ENCODE assay signal across 1 cellular context in the genomic region with DNA sequence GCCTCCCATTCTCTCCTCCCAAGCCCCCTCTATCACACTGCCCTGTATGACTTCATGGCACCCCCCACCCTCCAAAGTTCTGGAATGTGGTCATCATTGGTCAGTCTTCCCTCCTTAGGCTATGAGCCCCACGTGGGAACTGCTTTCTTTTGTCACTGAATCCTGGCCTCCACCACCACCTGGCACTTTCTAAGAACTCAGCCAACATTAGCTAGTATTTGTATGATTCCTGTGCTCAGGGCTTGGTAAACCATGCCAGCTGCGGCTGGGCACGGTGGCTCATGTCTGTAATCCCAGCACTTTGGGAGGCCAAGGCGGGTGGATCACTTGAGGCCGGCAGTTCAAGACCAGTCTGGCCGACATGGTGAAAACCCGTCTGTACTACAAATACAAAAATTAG.
TF ChIP-seq lines count a peak whose summit lies in the region.

No MANE protein-coding gene starts in this region.

TF ChIP-seq in WTC11, 78 proteins besides CTCF, POLR2A, EP300 and RAD21 (continued from another document):
- TF ChIP-seq, protein P1, sequence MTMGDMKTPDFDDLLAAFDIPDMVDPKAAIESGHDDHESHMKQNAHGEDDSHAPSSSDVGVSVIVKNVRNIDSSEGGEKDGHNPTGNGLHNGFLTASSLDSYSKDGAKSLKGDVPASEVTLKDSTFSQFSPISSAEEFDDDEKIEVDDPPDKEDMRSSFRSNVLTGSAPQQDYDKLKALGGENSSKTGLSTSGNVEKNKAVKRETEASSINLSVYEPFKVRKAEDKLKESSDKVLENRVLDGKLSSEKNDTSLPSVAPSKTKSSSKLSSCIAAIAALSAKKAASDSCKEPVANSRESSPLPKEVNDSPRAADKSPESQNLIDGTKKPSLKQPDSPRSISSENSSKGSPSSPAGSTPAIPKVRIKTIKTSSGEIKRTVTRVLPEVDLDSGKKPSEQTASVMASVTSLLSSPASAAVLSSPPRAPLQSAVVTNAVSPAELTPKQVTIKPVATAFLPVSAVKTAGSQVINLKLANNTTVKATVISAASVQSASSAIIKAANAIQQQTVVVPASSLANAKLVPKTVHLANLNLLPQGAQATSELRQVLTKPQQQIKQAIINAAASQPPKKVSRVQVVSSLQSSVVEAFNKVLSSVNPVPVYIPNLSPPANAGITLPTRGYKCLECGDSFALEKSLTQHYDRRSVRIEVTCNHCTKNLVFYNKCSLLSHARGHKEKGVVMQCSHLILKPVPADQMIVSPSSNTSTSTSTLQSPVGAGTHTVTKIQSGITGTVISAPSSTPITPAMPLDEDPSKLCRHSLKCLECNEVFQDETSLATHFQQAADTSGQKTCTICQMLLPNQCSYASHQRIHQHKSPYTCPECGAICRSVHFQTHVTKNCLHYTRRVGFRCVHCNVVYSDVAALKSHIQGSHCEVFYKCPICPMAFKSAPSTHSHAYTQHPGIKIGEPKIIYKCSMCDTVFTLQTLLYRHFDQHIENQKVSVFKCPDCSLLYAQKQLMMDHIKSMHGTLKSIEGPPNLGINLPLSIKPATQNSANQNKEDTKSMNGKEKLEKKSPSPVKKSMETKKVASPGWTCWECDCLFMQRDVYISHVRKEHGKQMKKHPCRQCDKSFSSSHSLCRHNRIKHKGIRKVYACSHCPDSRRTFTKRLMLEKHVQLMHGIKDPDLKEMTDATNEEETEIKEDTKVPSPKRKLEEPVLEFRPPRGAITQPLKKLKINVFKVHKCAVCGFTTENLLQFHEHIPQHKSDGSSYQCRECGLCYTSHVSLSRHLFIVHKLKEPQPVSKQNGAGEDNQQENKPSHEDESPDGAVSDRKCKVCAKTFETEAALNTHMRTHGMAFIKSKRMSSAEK (CRISPR knock-in tag; IDR thresholded peaks at IDR 0.05; ENCODE audit: borderline replicate concordance): no peak
- TF ChIP-seq TEAD1 (CRISPR knock-in tag; IDR thresholded peaks at IDR 0.05) (no peak), FOXJ3 (CRISPR knock-in tag; IDR thresholded peaks at IDR 0.05; ENCODE audit: borderline replicate concordance) (no peak), FOXK1 (CRISPR knock-in tag; IDR thresholded peaks at IDR 0.05) (no peak), ZNF396 (CRISPR knock-in tag; IDR thresholded peaks at IDR 0.05; ENCODE audit: borderline replicate concordance) (no peak), SMAD4 (CRISPR knock-in tag; IDR thresholded peaks at IDR 0.05) (no peak), CREM (CRISPR knock-in tag; IDR thresholded peaks at IDR 0.05) (no peak)
- TF ChIP-seq, protein P2, sequence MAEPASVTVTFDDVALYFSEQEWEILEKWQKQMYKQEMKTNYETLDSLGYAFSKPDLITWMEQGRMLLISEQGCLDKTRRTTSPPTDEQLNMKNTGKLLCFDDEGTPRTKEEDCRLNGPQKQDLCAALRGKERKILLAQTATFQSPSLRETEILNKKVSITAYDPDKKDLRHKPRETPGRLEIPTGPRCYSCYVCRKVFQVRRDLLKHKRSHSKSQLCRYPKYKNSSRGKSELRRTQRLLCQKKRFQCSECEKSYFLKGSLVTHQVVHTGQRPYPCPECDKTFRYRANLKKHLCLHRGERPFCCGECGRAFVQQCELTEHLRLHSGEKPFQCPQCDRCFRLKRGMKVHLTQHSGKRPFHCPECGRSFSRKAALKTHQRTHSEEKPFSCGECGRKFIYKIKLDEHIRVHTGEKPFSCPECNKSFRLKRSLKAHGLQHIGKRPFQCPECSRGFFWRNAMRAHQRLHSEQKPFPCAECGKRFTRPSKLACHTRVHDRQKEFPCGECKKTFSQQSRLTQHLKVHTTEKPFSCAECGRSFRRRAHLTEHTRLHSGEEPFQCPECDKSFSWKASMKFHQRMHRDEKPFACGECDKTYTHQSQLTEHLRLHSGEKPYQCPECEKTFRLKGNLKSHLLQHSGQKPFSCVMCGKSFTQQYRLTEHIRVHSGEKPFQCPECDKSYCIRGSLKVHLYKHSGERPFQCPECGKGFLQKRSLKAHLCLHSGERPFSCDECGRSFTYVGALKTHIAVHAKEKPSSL (CRISPR knock-in tag; conservative IDR thresholded peaks at IDR 0.05): no peak
TF ChIP-seq in WTC11: peak in this region for 0.
